ENCODE assay signal across 24 cellular contexts in genomic region chr12:59708484-59708883, GRCh38.
DNase-seq lines count a peak whose midpoint lies in the region; ATAC-seq and TF ChIP-seq lines count a peak whose summit lies in the region.
"Had no signal": no experiment of that assay in that cellular context is flagged by ENCODE, and none has a peak within 500 bp of the region (broad histone marks: within the 10 kb centered on the region; RNA-seq: fewer than 3 reads in every experiment).

No MANE protein-coding gene starts in this region.

- H3K9me3 Mint-ChIP-seq in MCF 10A (ENCODE audit: unreplicated experiment) = no peaks in the 10 kb centered on the region
- H3K9me3 Mint-ChIP-seq in activated T-helper 17 cell treated with anti-CD3 and anti-CD28 coated beads, Interleukin-2, amount 50 U/mL, for 72 hours = no peaks in the 10 kb centered on the region
- H3K9me3 Mint-ChIP-seq: activated naive CD4-positive, alpha-beta T cell treated with anti-CD3 and anti-CD28 coated beads, Interleukin-2, amount 50 U/mL, for 24 hours; CD8-positive, alpha-beta memory T cell; stimulated activated naive B cell treated with anti-CD40 and anti-IgM and Interleukin-4, amounts not matched to agents 10 μg/mL and 1 μg/mL and 100 μg/mL, for 72 hours had no signal

- no peaks in the 10 kb centered on the region for H3K4me1 Mint-ChIP-seq in MCF 10A (ENCODE audit: insufficient read depth, unreplicated experiment)
- H3K4me1 Mint-ChIP-seq in activated T-helper 17 cell treated with anti-CD3 and anti-CD28 coated beads, Interleukin-2, amount 50 U/mL, for 72 hours = no peaks in the 10 kb centered on the region

- CTCF ChIA-PET in mammary epithelial cell (lab: Charles Lee; ENCODE audit: low non-redundant PET) = no interaction called here
- CTCF ChIA-PET in MCF 10A (lab: Yijun Ruan, JAX) = no interaction called here

- TF ChIP-seq CTCF in mammary epithelial cell (conservative IDR thresholded peaks at IDR 0.05 in 1 of 2, IDR thresholded peaks at IDR 0.05 in 1 of 2; ENCODE audit: extremely low read depth in 1 of 2, insufficient read depth in 1 of 2, low read depth in 1 of 2, low read length in 2 of 2) (no peak), MCF 10A (IDR thresholded peaks at IDR 0.05; ENCODE audit: unreplicated experiment) (no peak)

- H3K9me3 ChIP-seq in mammary epithelial cell (replicated peaks; ENCODE audit: insufficient read depth, low read length) = no peaks in the 10 kb centered on the region
- H3K9me3 ChIP-seq in subcutaneous abdominal adipose tissue (ENCODE audit: control insufficient read depth in 5 of 5, low read length in 5 of 5) = no peaks in the 10 kb centered on the region
- H3K9me3 ChIP-seq: HAP-1, SK-N-SH had no signal

- POLR2A ChIA-PET in MCF 10A (lab: Yijun Ruan, JAX) = interaction anchor here (1.2 kb wide), 1 partner anchor 9 kb away, joined by 9 read pairs; no protein-coding TSS in a partner anchor

- H3K9ac ChIP-seq in mammary epithelial cell (ENCODE audit: insufficient read depth, low read length) = no peak overlapping the region
- H3K9ac ChIP-seq in subcutaneous abdominal adipose tissue (ENCODE audit: low read length in 5 of 5) = no peak overlapping the region
- H3K9ac ChIP-seq: SK-N-SH had no signal

- H3K4me1 ChIP-seq in mammary epithelial cell (ENCODE audit: insufficient read depth, low read length) = peaks cover 12% of the 10 kb centered on the region
- H3K4me1 ChIP-seq in subcutaneous abdominal adipose tissue (ENCODE audit: control insufficient read depth in 5 of 5, insufficient read depth in 5 of 5, low read length in 5 of 5) = peaks cover 0 to 20% (median 6%) of the 10 kb centered on the region in 5 donors
- H3K4me1 ChIP-seq: HAP-1 had no signal

- H3K79me2 ChIP-seq in mammary epithelial cell (ENCODE audit: insufficient read depth, low read length) = no peaks in the 10 kb centered on the region

- H3K27me3 Mint-ChIP-seq in MCF 10A (ENCODE audit: insufficient read depth, unreplicated experiment) = no peaks in the 10 kb centered on the region
- H3K27me3 Mint-ChIP-seq in activated T-helper 17 cell treated with anti-CD3 and anti-CD28 coated beads, Interleukin-2, amount 50 U/mL, for 72 hours = no peaks in the 10 kb centered on the region
- H3K27me3 Mint-ChIP-seq: activated naive CD4-positive, alpha-beta T cell treated with anti-CD3 and anti-CD28 coated beads, Interleukin-2, amount 50 U/mL, for 24 hours; CD8-positive, alpha-beta memory T cell; stimulated activated naive B cell treated with anti-CD40 and anti-IgM and Interleukin-4, amounts not matched to agents 10 μg/mL and 1 μg/mL and 100 μg/mL, for 72 hours had no signal

- DNase-seq in mammary epithelial cell (peak; percentile 30), MCF 10A (ENCODE audit: unreplicated experiment) (no peak), RKO (ENCODE audit: low spot score) (peak; percentile 12), Right ventricle myocardium inferior (ENCODE audit: missing footprints) (no peak)
- DNase-seq: activated CD4-positive, alpha-beta T cell treated with anti-CD3 and anti-CD28 coated beads, Interleukin-2, amount 50 U/mL, for 1 hour; activated CD8-positive, alpha-beta memory T cell treated with anti-CD3 and anti-CD28 coated beads, Interleukin-2, amount 50 U/mL, for 4 hours; CD8-positive, alpha-beta memory T cell; cerebellar nuclear complex; DMS53; dorsolateral prefrontal cortex; NCI-H1417 treated with DMSO at 0.1 percent for 48 hours; NCI-H2107; NCI-H510A; SK-N-SH; stimulated activated CD4-positive, alpha-beta T cell treated with anti-CD3 and anti-CD28 coated beads, Interleukin-4, amount 100 ng/mL, for 1 hour; stimulated activated naive B cell treated with anti-CD40 and anti-IgM and Interleukin-4, amounts not matched to agents 10 μg/mL and 1 μg/mL and 100 μg/mL, for 72 hours; T-helper 2 cell had no signal

- intact Hi-C loops in mammary epithelial cell (cut with micrococcal nuclease) (no loop called here), MCF 10A (cut with micrococcal nuclease) (no loop called here), Right ventricle myocardium inferior (cut with DNase I) (no loop called here)

- WGBS in mammary epithelial cell (ENCODE audit: low coverage, missing lambda C conversion rate) = 100% methylated on average over 1 of the region's 1 CpG

- in situ Hi-C loops in mammary epithelial cell (cut with MboI; ENCODE audit: low sequenced_read_pairs in 2 of 2) = no loop called here

- H3K27me3 ChIP-seq in mammary epithelial cell (ENCODE audit: insufficient read depth, low read length) (no peaks in the 10 kb centered on the region), subcutaneous abdominal adipose tissue (ENCODE audit: control insufficient read depth in 5 of 5, insufficient read depth in 4 of 5, low read length in 5 of 5) (no peaks in the 10 kb centered on the region)
- H3K27me3 ChIP-seq: dorsolateral prefrontal cortex had no signal

- H3K36me3 ChIP-seq in mammary epithelial cell (ENCODE audit: insufficient read depth, low read length) (no peaks in the 10 kb centered on the region), subcutaneous abdominal adipose tissue (ENCODE audit: control insufficient read depth in 5 of 5, insufficient read depth in 5 of 5, low read length in 5 of 5) (peaks cover 0 to 17% (median 14%) of the 10 kb centered on the region in 5 donors)
- H3K36me3 ChIP-seq: HAP-1 had no signal

- H3K4me3 Mint-ChIP-seq in MCF 10A (ENCODE audit: unreplicated experiment) = no peak overlapping the region
- H3K4me3 Mint-ChIP-seq in activated T-helper 17 cell treated with anti-CD3 and anti-CD28 coated beads, Interleukin-2, amount 50 U/mL, for 72 hours = no peak overlapping the region
- H3K4me3 Mint-ChIP-seq: activated naive CD4-positive, alpha-beta T cell treated with anti-CD3 and anti-CD28 coated beads, Interleukin-2, amount 50 U/mL, for 24 hours; CD8-positive, alpha-beta memory T cell; stimulated activated naive B cell treated with anti-CD40 and anti-IgM and Interleukin-4, amounts not matched to agents 10 μg/mL and 1 μg/mL and 100 μg/mL, for 72 hours had no signal

- H3K4me3 ChIP-seq in mammary epithelial cell (replicated peaks in 1 of 3; ENCODE audit: insufficient read depth in 1 of 3, low read depth in 2 of 3, low read length in 3 of 3) (no peak overlapping the region), subcutaneous abdominal adipose tissue (ENCODE audit: low read depth in 1 of 5, low read length in 5 of 5) (no peak overlapping the region)
- H3K4me3 ChIP-seq: dorsolateral prefrontal cortex, HAP-1 had no signal

- dilution Hi-C loops in mammary epithelial cell (cut with HindIII; ENCODE audit: low sequenced_read_pairs) = no loop called here

- H2AFZ ChIP-seq in mammary epithelial cell (ENCODE audit: low read depth, low read length) = no peak overlapping the region

- TSS peak; percentile 93 for BruUV-seq in mammary epithelial cell (replicated peaks; lab: Mats Ljungman, UMichigan)
- no TSS peak for BruUV-seq in MCF 10A (replicated peaks; lab: Mats Ljungman, UMichigan)

- ATAC-seq in esophagus mucosa (peak; percentile 84), HG03442 (IDR thresholded peaks at IDR 0.05; ENCODE audit: unreplicated experiment) (no peak), Right ventricle myocardium inferior (no peak)
- ATAC-seq in activated T-helper 17 cell treated with anti-CD3 and anti-CD28 coated beads, Interleukin-2, amount 50 U/mL, for 72 hours (replicated peaks) = no peak
- ATAC-seq: left lobe of liver; stimulated activated naive B cell treated with anti-CD40 and anti-IgM and Interleukin-4, amounts not matched to agents 10 μg/mL and 1 μg/mL and 100 μg/mL, for 72 hours had no signal

- no peak overlapping the region for H3K27ac ChIP-seq in mammary epithelial cell (ENCODE audit: insufficient read depth, low read depth, low read length)
- peak overlapping the region; percentile 75 for H3K27ac ChIP-seq in subcutaneous abdominal adipose tissue (ENCODE audit: low read depth, low read length)
- H3K27ac ChIP-seq: dorsolateral prefrontal cortex had no signal

- no peaks in the 10 kb centered on the region for H4K20me1 ChIP-seq in mammary epithelial cell (ENCODE audit: insufficient read depth, low read length)

- no peak overlapping the region for H3K27ac Mint-ChIP-seq in MCF 10A (ENCODE audit: low read depth, unreplicated experiment)
- no peak overlapping the region for H3K27ac Mint-ChIP-seq in activated T-helper 17 cell treated with anti-CD3 and anti-CD28 coated beads, Interleukin-2, amount 50 U/mL, for 72 hours
- H3K27ac Mint-ChIP-seq: activated naive CD4-positive, alpha-beta T cell treated with anti-CD3 and anti-CD28 coated beads, Interleukin-2, amount 50 U/mL, for 24 hours; stimulated activated naive B cell treated with anti-CD40 and anti-IgM and Interleukin-4, amounts not matched to agents 10 μg/mL and 1 μg/mL and 100 μg/mL, for 72 hours had no signal

- H3K4me2 ChIP-seq in mammary epithelial cell (ENCODE audit: insufficient read depth, low read depth, low read length) = no peak overlapping the region
- H3K4me2 ChIP-seq: SK-N-SH had no signal

- no peaks in the 10 kb centered on the region for H3K36me3 Mint-ChIP-seq in MCF 10A (ENCODE audit: insufficient read depth, unreplicated experiment)
- H3K36me3 Mint-ChIP-seq in activated T-helper 17 cell treated with anti-CD3 and anti-CD28 coated beads, Interleukin-2, amount 50 U/mL, for 72 hours (ENCODE audit: low read depth) = peaks cover 61% of the 10 kb centered on the region

Comparison
In these comparisons a context has a peak if more than half of its experiments do, and no peak if none do; other contexts are left out.
1. DNase-seq: peak in mammary epithelial cell (single experiment) and RKO (single experiment); none in MCF 10A (single experiment) and Right ventricle myocardium inferior (single experiment).